8 cellular contexts compared by ENCODE assay signal in genomic region chr16:66750279-66751134, GRCh38. TPM values are rescaled to one million over a fixed set of nuclear protein-coding genes. Genes with fewer than 3 reads are reported as not detected.
DNase-seq lines count a peak whose midpoint lies in the region; ATAC-seq and TF ChIP-seq lines count a peak whose summit lies in the region.

No MANE protein-coding gene starts in this region.

- H4K20me1 ChIP-seq in hepatocyte (ENCODE audit: insufficient read depth, poor library complexity, severe bottlenecking), result peaks cover 40% of the 10 kb centered on the region

- H3K9me3 Mint-ChIP-seq in activated CD4-positive, alpha-beta memory T cell treated with anti-CD3 and anti-CD28 coated beads, Interleukin-2, amount 10 ng/mL, durations not matched to agents 7 days and 5 days, result no peaks in the 10 kb centered on the region
- H3K9me3 Mint-ChIP-seq in stimulated activated effector memory CD8-positive, alpha-beta T cell treated with anti-CD3 and anti-CD28 coated beads, Interleukin-12 subunit alpha, Interleukin-12 subunit beta, amount 100 ng/mL, for 72 hours, result no peaks in the 10 kb centered on the region

- ATAC-seq in GM21737 (IDR thresholded peaks at IDR 0.05; ENCODE audit: unreplicated experiment), result peak; percentile 6
- no peak for ATAC-seq in stimulated activated effector memory CD8-positive, alpha-beta T cell treated with anti-CD3 and anti-CD28 coated beads, Interleukin-12 subunit alpha, Interleukin-12 subunit beta, amount 100 ng/mL, for 72 hours

- DNase-seq in AG04449 (ENCODE audit: low read depth, low spot score) (no peak), hepatocyte (ENCODE audit: low spot score) (peak; percentile 11), AG20443 (ENCODE audit: low spot score) (no peak), DMS79 treated with DMSO at 0.1 percent for 48 hours (lab: John Stamatoyannopoulos, UW) (no peak)
- no peak for DNase-seq in activated CD4-positive, alpha-beta memory T cell treated with anti-CD3 and anti-CD28 coated beads, Interleukin-2, amount 10 ng/mL, durations not matched to agents 7 days and 5 days
- no peak for DNase-seq in stimulated activated effector memory CD8-positive, alpha-beta T cell treated with anti-CD3 and anti-CD28 coated beads, Interleukin-12 subunit alpha, Interleukin-12 subunit beta, amount 100 ng/mL, for 72 hours (ENCODE audit: low spot score in 2 of 2)
- no peak for DNase-seq in effector CD8-positive, alpha-beta T cell (lab: John Stamatoyannopoulos, UW)

- H3K36me3 Mint-ChIP-seq in activated CD4-positive, alpha-beta memory T cell treated with anti-CD3 and anti-CD28 coated beads, Interleukin-2, amount 10 ng/mL, durations not matched to agents 7 days and 5 days (ENCODE audit: low read depth), result peaks cover 28% of the 10 kb centered on the region
- peaks cover 47% of the 10 kb centered on the region for H3K36me3 Mint-ChIP-seq in stimulated activated effector memory CD8-positive, alpha-beta T cell treated with anti-CD3 and anti-CD28 coated beads, Interleukin-12 subunit alpha, Interleukin-12 subunit beta, amount 100 ng/mL, for 72 hours

- POLR2A ChIA-PET in AG04449 (lab: Yijun Ruan, JAX), result interaction anchor here (0.6 to 1.6 kb wide), 2 partner anchors 9 to 197 kb away, joined by 3 to 11 read pairs; no protein-coding TSS in a partner anchor
- POLR2A ChIA-PET in activated CD4-positive, alpha-beta memory T cell treated with anti-CD3 and anti-CD28 coated beads, Interleukin-2, amount 10 ng/mL, durations not matched to agents 7 days and 5 days (lab: Charles Lee), result interaction anchor here (0.9 to 2.6 kb wide), 6 partner anchors 12 to 343 kb away, joined by 3 to 8 read pairs (median 6); partner anchors contain the start of genes NAE1 and PDP2

- no peaks in the 10 kb centered on the region for H3K36me3 ChIP-seq in hepatocyte (replicated peaks; ENCODE audit: insufficient read depth, low read depth)

- H3K27ac Mint-ChIP-seq in activated CD4-positive, alpha-beta memory T cell treated with anti-CD3 and anti-CD28 coated beads, Interleukin-2, amount 10 ng/mL, durations not matched to agents 7 days and 5 days, result peak overlapping the region; percentile 54
- H3K27ac Mint-ChIP-seq in stimulated activated effector memory CD8-positive, alpha-beta T cell treated with anti-CD3 and anti-CD28 coated beads, Interleukin-12 subunit alpha, Interleukin-12 subunit beta, amount 100 ng/mL, for 72 hours, result peak overlapping the region; percentile 87

- H2AFZ ChIP-seq in hepatocyte, result peak overlapping the region; percentile 99

- no peak for TF ChIP-seq CTCF in AG04449 (IDR thresholded peaks at IDR 0.05; ENCODE audit: insufficient read depth, low read length, missing control alignments)
- TF ChIP-seq CTCF in hepatocyte (IDR thresholded peaks at IDR 0.05; ENCODE audit: poor library complexity), result no peak

- peak overlapping the region; percentile 87 for H3K4me2 ChIP-seq in hepatocyte

- peaks cover 14% of the 10 kb centered on the region for H3K27me3 Mint-ChIP-seq in activated CD4-positive, alpha-beta memory T cell treated with anti-CD3 and anti-CD28 coated beads, Interleukin-2, amount 10 ng/mL, durations not matched to agents 7 days and 5 days

- H3K4me1 Mint-ChIP-seq in activated CD4-positive, alpha-beta memory T cell treated with anti-CD3 and anti-CD28 coated beads, Interleukin-2, amount 10 ng/mL, durations not matched to agents 7 days and 5 days, result peaks cover 48% of the 10 kb centered on the region
- peaks cover 47% of the 10 kb centered on the region for H3K4me1 Mint-ChIP-seq in stimulated activated effector memory CD8-positive, alpha-beta T cell treated with anti-CD3 and anti-CD28 coated beads, Interleukin-12 subunit alpha, Interleukin-12 subunit beta, amount 100 ng/mL, for 72 hours

- no peaks in the 10 kb centered on the region for H3K27me3 ChIP-seq in hepatocyte

- H3K79me2 ChIP-seq in hepatocyte, result peaks cover 63% of the 10 kb centered on the region

- peaks cover 13% of the 10 kb centered on the region for H3K4me1 ChIP-seq in hepatocyte (ENCODE audit: insufficient read depth)

- peak overlapping the region; percentile 96 for H3K27ac ChIP-seq in hepatocyte

- H3K9me3 ChIP-seq in hepatocyte (ENCODE audit: low read depth), result no peaks in the 10 kb centered on the region

- H3K4me3 Mint-ChIP-seq in activated CD4-positive, alpha-beta memory T cell treated with anti-CD3 and anti-CD28 coated beads, Interleukin-2, amount 10 ng/mL, durations not matched to agents 7 days and 5 days, result peak overlapping the region; percentile 81
- H3K4me3 Mint-ChIP-seq in stimulated activated effector memory CD8-positive, alpha-beta T cell treated with anti-CD3 and anti-CD28 coated beads, Interleukin-12 subunit alpha, Interleukin-12 subunit beta, amount 100 ng/mL, for 72 hours, result peak overlapping the region; percentile 76

- no peaks in the 10 kb centered on the region for H3K9me2 ChIP-seq in hepatocyte (replicated peaks; ENCODE audit: insufficient read depth)

- CTCF ChIA-PET in AG04449 (lab: Yijun Ruan, JAX), result interaction anchor here (0.6 to 20.6 kb wide), 31 partner anchors 12 to 346 kb away, joined by 3 to 501 read pairs (median 7); partner anchors contain the start of gene NAE1
- CTCF ChIA-PET in activated CD4-positive, alpha-beta memory T cell treated with anti-CD3 and anti-CD28 coated beads, Interleukin-2, amount 10 ng/mL, durations not matched to agents 7 days and 5 days (lab: Charles Lee), result interaction anchor here (0.6 to 3.4 kb wide), 13 partner anchors 8 to 194 kb away, joined by 4 to 27 read pairs (median 7); partner anchors contain the start of gene NAE1

- 19% methylated on average over 14 of the region's 15 CpGs for WGBS in hepatocyte (ENCODE audit: low lambda C conversion rate, missing lambda C conversion rate)

- H3K4me3 ChIP-seq in AG04449 (ENCODE audit: low read depth, low read length), result peak overlapping the region; percentile 93
- peak overlapping the region; percentile 100 for H3K4me3 ChIP-seq in hepatocyte

RNA-seq across cellular contexts. Expression of gene DYNC1LI2, which starts 0.9 kb away (rescaled TPM):
- 10 to 100 TPM; 50.1 to 52.9 TPM for total RNA-seq in activated CD4-positive, alpha-beta memory T cell treated with anti-CD3 and anti-CD28 coated beads, Interleukin-2, amount 10 ng/mL, durations not matched to agents 7 days and 5 days
- 97.3 and 129 TPM in 2 replicates for total RNA-seq in hepatocyte
- polyA plus RNA-seq in hepatocyte, result 99.1 and 121 TPM in 2 replicates

RNA-seq across cellular contexts. Expression of gene TERB1, which starts 50.9 kb away (rescaled TPM):
- under 1 TPM in 1 of 2 experiments, not detected in 1; 0.15 TPM for total RNA-seq in activated CD4-positive, alpha-beta memory T cell treated with anti-CD3 and anti-CD28 coated beads, Interleukin-2, amount 10 ng/mL, durations not matched to agents 7 days and 5 days
- total RNA-seq in hepatocyte, result 0.07 TPM in 1 of 2 replicates, not detected in the other
- polyA plus RNA-seq in hepatocyte, result not detected in 2 replicates

RNA-seq across cellular contexts. Expression of gene CMTM4, which starts 54.0 kb away (rescaled TPM):
- under 1 TPM; 0.53 to 0.58 TPM for total RNA-seq in activated CD4-positive, alpha-beta memory T cell treated with anti-CD3 and anti-CD28 coated beads, Interleukin-2, amount 10 ng/mL, durations not matched to agents 7 days and 5 days
- 77.9 and 84.8 TPM in 2 replicates for total RNA-seq in hepatocyte
- 17.4 and 19.2 TPM in 2 replicates for polyA plus RNA-seq in hepatocyte

Comparison
In these comparisons a context has a peak if more than half of its experiments do, and no peak if none do; other contexts are left out.
1. RNA of gene CMTM4, which starts 54.0 kb away (total RNA-seq): 77.9 to 84.8 TPM in hepatocyte; 0.53 to 0.58 TPM in activated CD4-positive, alpha-beta memory T cell treated with anti-CD3 and anti-CD28 coated beads, Interleukin-2, amount 10 ng/mL, durations not matched to agents 7 days and 5 days; every median in the first group is over 10 times any median in the second.